ENCODE assay signal across 17 cellular contexts in genomic region chr1:241269116-241269515, GRCh38.
DNase-seq lines count a peak whose midpoint lies in the region; ATAC-seq and TF ChIP-seq lines count a peak whose summit lies in the region.
"Had no signal": no experiment of that assay in that cellular context is flagged by ENCODE, and none has a peak within 500 bp of the region (broad histone marks: within the 10 kb centered on the region; RNA-seq: fewer than 3 reads in every experiment).

No MANE protein-coding gene starts in this region.

- DNase-seq in D341Med (ENCODE audit: low spot score) (peak; percentile 66), HEK293T (ENCODE audit: extremely low spot score) (peak; percentile 56), Panc1 (ENCODE audit: low read depth, low spot score) (no peak), iPS-NIHi11 (ENCODE audit: low spot score) (peak; percentile 55), glutamatergic neuron (no peak), cerebellar nuclear complex (lab: John Stamatoyannopoulos, UW) (no peak)
- DNase-seq in activated naive CD4-positive, alpha-beta T cell treated with Interleukin-2 at 50 U/mL for 16 hours = no peak
- DNase-seq: activated B cell treated with CpG ODN at 0.5 μM for 24 hours; activated CD8-positive, alpha-beta memory T cell treated with anti-CD3 and anti-CD28 coated beads, Interleukin-2, amount 50 U/mL, for 48 hours; DND-41; kidney; NCI-H446 treated with DMSO at 0.1 percent for 48 hours; ovary; spleen; stimulated activated naive CD8-positive, alpha-beta T cell treated with anti-CD3 and anti-CD28 coated beads, Interleukin-15, amount 100 ng/mL, for 72 hours had no signal

- peaks cover 5% of the 10 kb centered on the region; the same call in 1 of the 2 replicates for H3K9me3 ChIP-seq in Panc1 (ENCODE audit: control insufficient read depth, insufficient read depth, low read depth, low read length)
- H3K9me3 ChIP-seq: ovary had no signal

- CTCF ChIA-PET in HEK293T (lab: Yijun Ruan, JAX) = no interaction called here
- CTCF ChIA-PET in Panc1 (lab: Charles Lee) = no interaction called here

- intact Hi-C loops in Panc1 (cut with micrococcal nuclease; ENCODE audit: unreplicated experiment) = no loop called here

- no peak overlapping the region for H3K27ac ChIP-seq in Panc1 (ENCODE audit: low read length)
- H3K27ac ChIP-seq: ovary, spleen had no signal

- no peaks in the 10 kb centered on the region for H3K4me1 Mint-ChIP-seq in glutamatergic neuron (ENCODE audit: low read depth, unreplicated experiment)
- H3K4me1 Mint-ChIP-seq: activated B cell treated with CpG ODN at 0.5 μM for 24 hours; stimulated activated naive CD8-positive, alpha-beta T cell treated with anti-CD3 and anti-CD28 coated beads, Interleukin-15, amount 100 ng/mL, for 72 hours had no signal

- H3K27me3 ChIP-seq in Panc1 (ENCODE audit: control insufficient read depth, insufficient read depth, low read length) = no peaks in the 10 kb centered on the region
- H3K27me3 ChIP-seq: ovary, spleen had no signal

- no peak overlapping the region for H3K4me3 Mint-ChIP-seq in glutamatergic neuron (ENCODE audit: unreplicated experiment)
- H3K4me3 Mint-ChIP-seq: activated B cell treated with CpG ODN at 0.5 μM for 24 hours; activated naive CD8-positive, alpha-beta T cell; stimulated activated naive CD8-positive, alpha-beta T cell treated with anti-CD3 and anti-CD28 coated beads, Interleukin-15, amount 100 ng/mL, for 72 hours had no signal

- no peaks in the 10 kb centered on the region for H3K36me3 ChIP-seq in Panc1 (ENCODE audit: control insufficient read depth, insufficient read depth, low read length)
- H3K36me3 ChIP-seq: ovary, spleen had no signal

- peaks cover 2% of the 10 kb centered on the region for H3K9me3 Mint-ChIP-seq in glutamatergic neuron (ENCODE audit: unreplicated experiment)

- POLR2A ChIA-PET in HEK293T (lab: Yijun Ruan, JAX) (no interaction called here), Panc1 (lab: Charles Lee) (no interaction called here)

- no peak overlapping the region for H3K4me3 ChIP-seq in Panc1 (ENCODE audit: low read depth in 2 of 2, low read length in 2 of 2)
- H3K4me3 ChIP-seq: ovary, spleen had no signal

- no peak for ATAC-seq in Panc1
- ATAC-seq in esophagus mucosa = no peak
- ATAC-seq: stimulated activated naive CD8-positive, alpha-beta T cell treated with anti-CD3 and anti-CD28 coated beads, Interleukin-15, amount 100 ng/mL, for 72 hours had no signal

- peaks cover 14% of the 10 kb centered on the region for H3K36me3 Mint-ChIP-seq in glutamatergic neuron (ENCODE audit: unreplicated experiment)

- in situ Hi-C loops in Panc1 (cut with HindIII; ENCODE audit: low pct_unique_long_range_greater_than_20kb, low sequenced_read_pairs) = no loop called here

- no TSS peak for BruUV-seq in Panc1 (replicated peaks; lab: Mats Ljungman, UMichigan)

- TF ChIP-seq CTCF in Panc1 (IDR thresholded peaks at IDR 0.05) = 0 out of 2 replicates have a peak, but pooled peaks have one; percentile 28
- TF ChIP-seq CTCF in glutamatergic neuron (IDR thresholded peaks at IDR 0.05; ENCODE audit: partially characterized antibody, unreplicated experiment) = no peak

- H3K4me1 ChIP-seq in Panc1 (ENCODE audit: control insufficient read depth, insufficient read depth, low read length) = no peaks in the 10 kb centered on the region
- H3K4me1 ChIP-seq: spleen had no signal

- H3K27me3 Mint-ChIP-seq in glutamatergic neuron (ENCODE audit: unreplicated experiment) = no peaks in the 10 kb centered on the region
- H3K27me3 Mint-ChIP-seq: activated B cell treated with CpG ODN at 0.5 μM for 24 hours; activated naive CD8-positive, alpha-beta T cell; stimulated activated naive CD8-positive, alpha-beta T cell treated with anti-CD3 and anti-CD28 coated beads, Interleukin-15, amount 100 ng/mL, for 72 hours had no signal

- no peak overlapping the region for H3K27ac Mint-ChIP-seq in glutamatergic neuron (ENCODE audit: unreplicated experiment)
- H3K27ac Mint-ChIP-seq: activated B cell treated with CpG ODN at 0.5 μM for 24 hours; activated naive CD8-positive, alpha-beta T cell had no signal

TF ChIP-seq in HEK293T, 16 proteins besides CTCF, POLR2A, EP300 and RAD21:
- no peak for TF ChIP-seq ZNF384 (IDR thresholded peaks at IDR 0.05)
- no peak for TF ChIP-seq HDGF (IDR thresholded peaks at IDR 0.05; ENCODE audit: borderline replicate concordance)
- no peak for TF ChIP-seq FOXK2 (IDR thresholded peaks at IDR 0.05)
- TF ChIP-seq ARNT (IDR thresholded peaks at IDR 0.05) = no peak
- TF ChIP-seq L3MBTL2 (conservative IDR thresholded peaks at IDR 0.05) = no peak
- TF ChIP-seq ELF4 (IDR thresholded peaks at IDR 0.05) = no peak
- TF ChIP-seq CTBP1 (IDR thresholded peaks at IDR 0.05; ENCODE audit: borderline replicate concordance) = no peak
- no peak for TF ChIP-seq TARDBP (IDR thresholded peaks at IDR 0.05)
- no peak for TF ChIP-seq FOXA1 (IDR thresholded peaks at IDR 0.05)
- no peak for TF ChIP-seq NFRKB (IDR thresholded peaks at IDR 0.05)
- TF ChIP-seq FOXM1 (IDR thresholded peaks at IDR 0.05; ENCODE audit: borderline replicate concordance) = no peak
- no peak for TF ChIP-seq LEF1 (IDR thresholded peaks at IDR 0.05; ENCODE audit: borderline replicate concordance)
- no peak for TF ChIP-seq BHLHE40 (IDR thresholded peaks at IDR 0.05; ENCODE audit: borderline replicate concordance)
- no peak for TF ChIP-seq SP1 (IDR thresholded peaks at IDR 0.05)
- no peak for TF ChIP-seq SUZ12 (IDR thresholded peaks at IDR 0.05)
- no peak for TF ChIP-seq PKNOX1 (IDR thresholded peaks at IDR 0.05)
TF ChIP-seq in HEK293T: peak in this region for 0.

Comparison
In these comparisons a context has a peak if more than half of its experiments do, and no peak if none do; other contexts are left out.
1. DNase-seq: peak in D341Med (single experiment), HEK293T (single experiment) and iPS-NIHi11 (single experiment); none in Panc1 (single experiment), activated naive CD4-positive, alpha-beta T cell treated with Interleukin-2 at 50 U/mL for 16 hours (single experiment), glutamatergic neuron (single experiment) and cerebellar nuclear complex (0 of 2).